13 cellular contexts compared by ENCODE assay signal in the genomic region with DNA sequence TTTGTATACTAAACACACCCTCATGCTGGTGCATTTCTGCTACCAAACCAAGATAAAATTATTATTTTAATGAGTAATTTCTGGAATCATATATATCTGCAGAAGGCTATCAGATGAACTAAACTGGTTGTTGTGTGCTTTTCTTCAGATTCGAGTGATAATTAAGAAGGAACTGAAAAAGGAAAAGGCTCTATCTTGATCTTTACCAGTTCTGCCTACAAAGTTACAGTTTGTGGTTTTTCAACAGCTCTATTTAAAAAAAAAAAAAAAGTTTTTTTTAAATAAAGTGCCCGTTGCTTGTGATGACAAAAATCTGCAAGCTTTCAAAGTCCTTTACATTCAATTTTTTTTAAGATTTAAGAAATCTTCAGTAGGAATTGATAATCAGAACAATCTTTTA. TPM values are rescaled to one million over a fixed set of nuclear protein-coding genes. Genes with fewer than 3 reads are reported as not detected.
A peak's percentile ranks its signal among the peaks of the same experiment; 100 is the strongest.
DNase-seq lines count a peak whose midpoint lies in the region; ATAC-seq and TF ChIP-seq lines count a peak whose summit lies in the region.
"Had no signal": no experiment of that assay in that cellular context is flagged by ENCODE, and none has a peak within 500 bp of the region (broad histone marks: within the 10 kb centered on the region; RNA-seq: fewer than 3 reads in every experiment).

No MANE protein-coding gene starts in this region.

- H3K4me1 ChIP-seq in OCI-LY1 (ENCODE audit: insufficient read depth, low read length, severe bottlenecking), result peaks cover 16% of the 10 kb centered on the region
- H3K4me1 ChIP-seq: HAP-1 had no signal

- H3K79me2 ChIP-seq in OCI-LY1 (ENCODE audit: insufficient read depth, low read length), result peaks cover 21% of the 10 kb centered on the region; the same call in 1 of the 2 replicates

- H3K27ac ChIP-seq in OCI-LY1 (ENCODE audit: low read depth, low read length, poor library complexity, severe bottlenecking), result peak overlapping the region; percentile 59
- H3K27ac ChIP-seq: neutrophil had no signal

- no peaks in the 10 kb centered on the region for H3K9me3 ChIP-seq in OCI-LY1 (ENCODE audit: low read length)
- H3K9me3 ChIP-seq: HAP-1, neutrophil had no signal

- H3K4me2 ChIP-seq in OCI-LY1 (ENCODE audit: low read length), result peak overlapping the region; percentile 41

- no peak for TF ChIP-seq CTCF in OCI-LY1 (IDR thresholded peaks at IDR 0.05; ENCODE audit: low read length)

- no peak overlapping the region for H2AFZ ChIP-seq in OCI-LY1 (ENCODE audit: low read length)

- H3K9me2 ChIP-seq in OCI-LY1 (ENCODE audit: low read depth, low read length), result no peaks in the 10 kb centered on the region

- peaks cover 7% of the 10 kb centered on the region for H3K36me3 ChIP-seq in OCI-LY1 (ENCODE audit: insufficient read depth, low read length)
- H3K36me3 ChIP-seq: HAP-1, neutrophil had no signal

- H3K9ac ChIP-seq in OCI-LY1 (ENCODE audit: low read length), result peak overlapping the region; percentile 2; the same call in 1 of the 2 replicates

- H4K20me1 ChIP-seq in OCI-LY1 (ENCODE audit: insufficient read depth, low read length), result no peaks in the 10 kb centered on the region

- H3K4me3 ChIP-seq in OCI-LY1 (ENCODE audit: low read depth, low read length, poor library complexity, severe bottlenecking), result peak overlapping the region; percentile 6
- H3K4me3 ChIP-seq: HAP-1 had no signal

- H3K27me3 ChIP-seq in OCI-LY1 (ENCODE audit: insufficient read depth, low read length), result no peaks in the 10 kb centered on the region
- H3K27me3 ChIP-seq: neutrophil had no signal

- ATAC-seq in GM19351 (IDR thresholded peaks at IDR 0.05; ENCODE audit: unreplicated experiment), result peak; percentile 86
- peak; percentile 82 for ATAC-seq in HG03103 (IDR thresholded peaks at IDR 0.05; ENCODE audit: low read depth, unreplicated experiment)
- ATAC-seq: Panc1 had no signal

- DNase-seq in AML-193 (lab: John Stamatoyannopoulos, UW), result peak; percentile 31 to 68
- DNase-seq in stimulated activated CD4-positive, alpha-beta T cell treated with anti-CD3 and anti-CD28 coated beads, Interleukin-2, amount 100 ng/mL, for 24 hours, result no peak
- DNase-seq in HT-29 (ENCODE audit: low spot score), result no peak
- no peak for DNase-seq in cardiac septum (ENCODE audit: low spot score)
- no peak for DNase-seq in mucosa of gallbladder (ENCODE audit: low spot score)
- DNase-seq: ACHN; stimulated activated CD4-positive, alpha-beta T cell treated with anti-CD3 and anti-CD28 coated beads, Interleukin-2, amount 100 ng/mL, for 48 hours had no signal

- no peaks in the 10 kb centered on the region for H3F3A ChIP-seq in OCI-LY1 (ENCODE audit: insufficient read depth, low read length)

- intact Hi-C loops in cardiac septum (cut with DNase I), result no loop called here

RNA-seq across cellular contexts. Expression of gene DENND1B, which starts 13.6 kb away (rescaled TPM):
- 4.1 and 8.1 TPM in 2 replicates for total RNA-seq in HT-29 (2014; rRNA removed; shearing (Covaris generic))
- total RNA-seq in cardiac septum (22.0 TPM), mucosa of gallbladder (17.6 TPM)

Comparison
In these comparisons a context has a peak if more than half of its experiments do, and no peak if none do; other contexts are left out.
1. DNase-seq: peak in AML-193 (2 of 2); none in stimulated activated CD4-positive, alpha-beta T cell treated with anti-CD3 and anti-CD28 coated beads, Interleukin-2, amount 100 ng/mL, for 24 hours (0 of 2), HT-29 (single experiment), cardiac septum (single experiment) and mucosa of gallbladder (single experiment).